1 cellular context compared by ENCODE assay signal in the genomic region with DNA sequence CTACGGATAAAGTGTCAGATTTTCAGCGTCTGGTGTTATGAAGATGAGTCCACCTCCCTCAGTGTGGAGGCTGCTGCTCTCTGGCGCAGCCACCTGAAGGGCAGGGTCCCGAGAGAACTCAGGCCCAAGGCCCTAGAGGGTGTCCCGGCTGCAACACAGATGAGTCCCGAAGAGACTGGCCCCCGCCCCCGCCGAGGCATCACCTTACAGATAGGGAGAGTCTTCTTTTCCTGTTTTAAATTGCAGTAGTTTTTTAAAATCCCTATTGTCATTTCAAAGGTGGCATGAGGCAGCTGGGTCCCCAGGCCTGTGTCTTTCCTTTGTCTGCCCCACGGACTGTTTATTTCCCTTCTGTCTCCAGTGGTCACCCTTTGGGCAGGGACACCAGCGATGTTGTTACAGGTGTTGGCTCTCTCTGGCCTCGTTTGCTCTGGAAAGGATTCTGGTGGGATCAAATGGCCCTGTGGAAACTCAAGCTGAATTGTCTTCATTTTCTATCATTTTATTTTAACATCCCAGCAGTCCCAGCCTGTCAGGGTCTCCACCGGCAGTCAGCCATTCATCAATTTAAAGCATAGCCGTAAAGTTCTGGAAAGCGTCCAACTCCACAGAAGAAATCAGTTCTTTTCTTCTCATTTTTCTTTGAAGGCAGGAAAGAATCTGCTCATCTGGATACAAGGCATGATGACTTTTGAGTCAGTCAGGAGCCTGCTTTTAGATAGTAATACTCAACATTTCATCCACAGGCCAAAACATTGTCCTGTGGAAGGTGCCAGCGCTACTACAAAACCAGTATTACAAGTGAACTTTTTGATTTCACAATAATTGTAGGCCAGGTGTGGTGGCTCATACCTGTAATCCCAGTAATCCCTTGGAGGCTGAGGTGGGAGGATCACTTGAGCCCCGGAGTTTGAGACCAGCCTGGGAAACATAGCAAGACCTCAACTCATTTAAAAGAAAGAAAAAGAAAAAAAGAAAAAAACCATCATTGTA.
TF ChIP-seq lines count a peak whose summit lies in the region.

No MANE protein-coding gene starts in this region.

TF ChIP-seq in K562, 482 proteins besides CTCF, POLR2A, EP300 and RAD21 (continued from another document):
- TF ChIP-seq EWSR1 (IDR thresholded peaks at IDR 0.05; ENCODE audit: borderline replicate concordance, low read depth, partially characterized antibody) (no peak), ZNF764 (CRISPR knock-in tag; IDR thresholded peaks at IDR 0.05; ENCODE audit: low read depth) (no peak)
TF ChIP-seq in K562: peak in this region for 4.
